Comparison of ENCODE assay signal across 24 cellular contexts in the genomic region with DNA sequence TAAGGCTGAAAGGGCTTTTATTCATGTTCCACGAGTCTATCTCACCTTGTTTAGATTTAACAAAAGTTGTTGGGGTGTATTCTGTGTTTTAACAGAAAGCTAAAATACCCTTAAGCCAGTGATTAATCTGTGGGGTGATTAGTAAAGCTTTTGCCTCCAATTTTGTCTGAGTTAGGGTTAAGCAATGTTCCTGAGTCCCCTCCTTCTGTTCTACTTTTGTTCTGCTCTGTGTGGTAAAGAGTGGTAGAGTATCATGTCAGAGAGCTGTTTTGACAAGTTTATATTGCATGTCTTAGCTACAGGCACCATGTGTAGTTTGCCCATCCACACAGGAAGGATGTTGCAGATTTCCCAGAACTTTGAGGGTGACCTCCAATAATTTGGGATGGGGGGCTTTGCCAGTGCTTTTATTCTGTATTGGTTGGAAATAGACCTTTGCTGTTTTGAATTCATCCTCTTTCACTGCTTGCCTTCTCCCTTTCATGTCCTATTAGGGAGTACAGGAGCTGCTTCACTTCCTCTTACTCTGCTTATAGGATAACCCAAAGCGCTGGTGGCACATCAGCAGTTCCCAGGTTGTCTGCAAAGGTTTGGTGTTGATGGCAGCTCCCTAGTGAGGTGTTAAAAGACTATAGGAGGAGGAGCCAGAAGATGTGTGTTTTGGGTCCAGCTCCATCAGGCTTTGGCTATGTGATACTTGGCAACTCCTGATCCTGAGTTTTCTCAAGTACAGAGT. TPM values are rescaled to one million over a fixed set of nuclear protein-coding genes. Genes with fewer than 3 reads are reported as not detected.
DNase-seq lines count a peak whose midpoint lies in the region; ATAC-seq, FAIRE-seq and TF ChIP-seq lines count a peak whose summit lies in the region.
"Had no signal": no experiment of that assay in that cellular context is flagged by ENCODE, and none has a peak within 500 bp of the region (broad histone marks: within the 10 kb centered on the region; RNA-seq: fewer than 3 reads in every experiment).

No MANE protein-coding gene starts in this region.

- H3K27ac ChIP-seq in GM12878 (ENCODE audit: control insufficient read depth, insufficient read depth) (peak overlapping the region; percentile 71), pancreas (no peak overlapping the region)
- H3K27ac ChIP-seq: coronary artery, sigmoid colon, transverse colon had no signal

- H3K36me3 ChIP-seq in GM12878 (ENCODE audit: control insufficient read depth in 2 of 2, insufficient read depth in 2 of 2, low read length in 1 of 2) (no peaks in the 10 kb centered on the region; a peak in 1 of 4 replicates), pancreas (no peaks in the 10 kb centered on the region)
- H3K36me3 ChIP-seq: sigmoid colon, transverse colon had no signal

- no peak overlapping the region for H2AFZ ChIP-seq in GM12878 (ENCODE audit: control insufficient read depth, low read depth, low read length)

- H3K79me2 ChIP-seq in GM12878 (ENCODE audit: control insufficient read depth, insufficient read depth, low read length): peaks cover 89% of the 10 kb centered on the region

- H3K4me3 Mint-ChIP-seq in activated naive CD4-positive, alpha-beta T cell treated with anti-CD3 and anti-CD28 coated beads for 36 hours: no peak overlapping the region
- no peak overlapping the region for H3K4me3 Mint-ChIP-seq in progenitor cell of endocrine pancreas (ENCODE audit: low read depth)
- H3K4me3 Mint-ChIP-seq: nephron, WTC11 had no signal

- no peak overlapping the region; the same call in 1 of the 2 replicates for H3K4me3 ChIP-seq in GM12878
- no peak overlapping the region for H3K4me3 ChIP-seq in pancreas
- H3K4me3 ChIP-seq: coronary artery, sigmoid colon, transverse colon had no signal

- peak overlapping the region; percentile 85 for H3K27ac Mint-ChIP-seq in activated naive CD4-positive, alpha-beta T cell treated with anti-CD3 and anti-CD28 coated beads for 36 hours
- no peak overlapping the region for H3K27ac Mint-ChIP-seq in activated naive CD4-positive, alpha-beta T cell treated with anti-CD3 and anti-CD28 coated beads, Interleukin-2, amount 50 U/mL, for 72 hours
- H3K27ac Mint-ChIP-seq in progenitor cell of endocrine pancreas: peak overlapping the region; percentile 77
- H3K27ac Mint-ChIP-seq: brain, nephron, WTC11 had no signal

- no peak for TF ChIP-seq CTCF in GM12878 (IDR thresholded peaks at IDR 0.05 in 2 of 3, conservative IDR thresholded peaks at IDR 0.05 in 1 of 3; ENCODE audit: control insufficient read depth in 2 of 3, extremely low read depth in 1 of 3, insufficient read depth in 1 of 3, low read depth in 3 of 3, low read length in 3 of 3)
- no peak for TF ChIP-seq CTCF in progenitor cell of endocrine pancreas (IDR thresholded peaks at IDR 0.05; ENCODE audit: unreplicated experiment)
- TF ChIP-seq CTCF in pancreas (IDR thresholded peaks at IDR 0.05): no peak

- SMC1A ChIA-PET in GM12878 (lab: Charles Lee; ENCODE audit: uncharacterized antibody, unreplicated experiment): interaction anchor here (0.6 to 5.8 kb wide), 16 partner anchors 8 to 288 kb away, joined by 3 to 49 read pairs (median 13); no protein-coding TSS in a partner anchor

- in situ Hi-C loops in KBM-7 (cut with MboI; ENCODE audit: low pct_unique_long_range_greater_than_20kb, low sequenced_read_pairs) (no loop called here), GM12878 (cut with MboI) (no loop called here), G401 (cut with HindIII; ENCODE audit: low sequenced_read_pairs) (no loop called here)

- FAIRE-seq in GM12878 (lab: Jason Lieb, UNC): no peak
- no peak for FAIRE-seq in pancreas (lab: Jason Lieb, UNC)

- ATAC-seq in activated naive CD4-positive, alpha-beta T cell treated with anti-CD3 and anti-CD28 coated beads, Interleukin-2, amount 50 U/mL, for 72 hours: no peak
- ATAC-seq in GM12878: peak; percentile 23
- no peak for ATAC-seq in pancreas
- ATAC-seq: stimulated activated naive CD8-positive, alpha-beta T cell treated with anti-CD3 and anti-CD28 coated beads, Interleukin-15, Interleukin-2, amounts not matched to agents 100 U/mL and 50 U/mL, for 24 hours; WTC11 had no signal

- CTCF ChIA-PET in activated naive CD4-positive, alpha-beta T cell treated with anti-CD3 and anti-CD28 coated beads for 36 hours (lab: Charles Lee): interaction anchor here (0.7 to 1.8 kb wide), 6 partner anchors 8 to 401 kb away, joined by 3 to 6 read pairs (median 5); no protein-coding TSS in a partner anchor
- CTCF ChIA-PET in GM12878 (lab: Yijun Ruan, JAX): interaction anchor here (1.0 to 3.8 kb wide), 10 partner anchors 11 to 58 kb away, joined by 3 to 23 read pairs (median 7); no protein-coding TSS in a partner anchor

- H4K20me1 ChIP-seq in GM12878 (ENCODE audit: control insufficient read depth, insufficient read depth): no peaks in the 10 kb centered on the region

- WGBS in GM12878 (ENCODE audit: insufficient coverage, insufficient replicate concordance, low lambda C conversion rate, missing lambda C conversion rate): 90% methylated on average over 2 of the region's 2 CpGs
- WGBS in pancreas, 2 donors: 63 to 79% methylated on average over 2 of the region's 2 CpGs

- H3K27me3 ChIP-seq in GM12878 (replicated peaks in 1 of 2; ENCODE audit: control insufficient read depth in 2 of 2, insufficient read depth in 2 of 2, low read length in 1 of 2): no peaks in the 10 kb centered on the region
- no peaks in the 10 kb centered on the region for H3K27me3 ChIP-seq in pancreas
- H3K27me3 ChIP-seq: sigmoid colon, transverse colon had no signal

- H3K4me1 ChIP-seq in GM12878 (ENCODE audit: control insufficient read depth, insufficient read depth, low read length): peaks cover 48% of the 10 kb centered on the region
- H3K4me1 ChIP-seq in pancreas: peaks cover 0 to 16% (median 8%) of the 10 kb centered on the region in 3 donors

- intact Hi-C loops in activated naive CD4-positive, alpha-beta T cell treated with anti-CD3 and anti-CD28 coated beads for 36 hours (cut with micrococcal nuclease): loop anchor here (2.0 to 10.0 kb wide), 2 partner anchors 14 to 716 kb away; no protein-coding TSS in a partner anchor
- intact Hi-C loops in GM12878 (cut with micrococcal nuclease; ENCODE audit: unreplicated experiment) (no loop called here), pancreas (cut with DNase I) (no loop called here)

- H3K9me3 Mint-ChIP-seq in activated naive CD4-positive, alpha-beta T cell treated with anti-CD3 and anti-CD28 coated beads for 36 hours: no peaks in the 10 kb centered on the region
- H3K9me3 Mint-ChIP-seq in activated naive CD4-positive, alpha-beta T cell treated with anti-CD3 and anti-CD28 coated beads, Interleukin-2, amount 50 U/mL, for 72 hours: no peaks in the 10 kb centered on the region
- H3K9me3 Mint-ChIP-seq in progenitor cell of endocrine pancreas (ENCODE audit: low read depth): peaks cover 5% of the 10 kb centered on the region
- H3K9me3 Mint-ChIP-seq: nephron, WTC11 had no signal

- RAD21 ChIA-PET in GM12878 (lab: Charles Lee; ENCODE audit: unreplicated experiment): interaction anchor here (0.7 to 3.2 kb wide), 15 partner anchors 9 to 84 kb away, joined by 3 to 29 read pairs (median 6); no protein-coding TSS in a partner anchor

- no peak for TF ChIP-seq POLR2A in GM12878 (IDR thresholded peaks at IDR 0.05; ENCODE audit: low read depth, low read length)

- no peaks in the 10 kb centered on the region for H3K36me3 Mint-ChIP-seq in activated naive CD4-positive, alpha-beta T cell treated with anti-CD3 and anti-CD28 coated beads for 36 hours (ENCODE audit: low read depth)
- no peaks in the 10 kb centered on the region for H3K36me3 Mint-ChIP-seq in activated naive CD4-positive, alpha-beta T cell treated with anti-CD3 and anti-CD28 coated beads, Interleukin-2, amount 50 U/mL, for 72 hours
- H3K36me3 Mint-ChIP-seq in progenitor cell of endocrine pancreas (ENCODE audit: insufficient read depth): peaks cover 2% of the 10 kb centered on the region
- H3K36me3 Mint-ChIP-seq: brain, WTC11 had no signal

- H3K9ac ChIP-seq in GM12878 (ENCODE audit: control insufficient read depth, insufficient read depth, low read length): no peak overlapping the region

- DNase-seq in activated naive CD4-positive, alpha-beta T cell treated with anti-CD3 and anti-CD28 coated beads for 36 hours: no peak
- no peak for DNase-seq in activated naive CD4-positive, alpha-beta T cell treated with anti-CD3 and anti-CD28 coated beads, Interleukin-2, amount 50 U/mL, for 72 hours (ENCODE audit: low spot score in 2 of 2)
- DNase-seq in KBM-7 (peak; percentile 48), GM12878 (ENCODE audit: low read depth, low spot score) (no peak), progenitor cell of endocrine pancreas (ENCODE audit: low spot score, unreplicated experiment) (no peak), pancreas (no peak), G401 (ENCODE audit: low spot score) (no peak), H4 (ENCODE audit: low spot score) (no peak)
- DNase-seq: activated naive CD4-positive, alpha-beta T cell treated with Interleukin-2 at 50 U/mL for 16 hours; Caco-2; foreskin fibroblast; GOT3; Kasumi-1; kidney glomerular epithelial cell; NCI-H1417; NCI-H524 treated with DMSO at 0.1 percent for 48 hours; Right ventricle myocardium superior; sigmoid colon; stimulated activated naive CD8-positive, alpha-beta T cell treated with anti-CD3 and anti-CD28 coated beads, Interleukin-15, Interleukin-2, amounts not matched to agents 100 U/mL and 50 U/mL, for 24 hours; transverse colon had no signal

- TF ChIP-seq EP300 in GM12878 (IDR thresholded peaks at IDR 0.05; ENCODE audit: borderline replicate concordance in 1 of 2, control insufficient read depth in 1 of 2, low read depth in 2 of 2, low read length in 2 of 2): no peak

- no peaks in the 10 kb centered on the region for H3K27me3 Mint-ChIP-seq in activated naive CD4-positive, alpha-beta T cell treated with anti-CD3 and anti-CD28 coated beads for 36 hours (ENCODE audit: low read depth)
- peaks cover under 1% of the 10 kb centered on the region for H3K27me3 Mint-ChIP-seq in progenitor cell of endocrine pancreas
- H3K27me3 Mint-ChIP-seq: brain had no signal

- H3K4me1 Mint-ChIP-seq in activated naive CD4-positive, alpha-beta T cell treated with anti-CD3 and anti-CD28 coated beads for 36 hours (ENCODE audit: low read depth): peaks cover 83% of the 10 kb centered on the region
- peaks cover 20% of the 10 kb centered on the region for H3K4me1 Mint-ChIP-seq in progenitor cell of endocrine pancreas (ENCODE audit: low read depth)

- H3K4me2 ChIP-seq in GM12878 (ENCODE audit: control insufficient read depth, insufficient read depth): peak overlapping the region; percentile 88

- H3K9me3 ChIP-seq in GM12878 (replicated peaks; ENCODE audit: control insufficient read depth, insufficient read depth, low read length): no peaks in the 10 kb centered on the region
- no peaks in the 10 kb centered on the region for H3K9me3 ChIP-seq in pancreas
- H3K9me3 ChIP-seq: Caco-2, sigmoid colon, transverse colon had no signal

- TF ChIP-seq RAD21 in GM12878 (IDR thresholded peaks at IDR 0.05; ENCODE audit: insufficient read depth, low read depth, low read length): no peak

- POLR2A ChIA-PET in GM12878 (lab: Charles Lee): interaction anchor here (0.8 to 3.4 kb wide), 11 partner anchors 9 to 82 kb away, joined by 4 to 34 read pairs (median 8); no protein-coding TSS in a partner anchor

- no TSS peak for BruUV-seq in GM12878 (replicated peaks; lab: Mats Ljungman, UMichigan)

RNA-seq across cellular contexts. Expression of gene PDE8A, which starts 7.4 kb away (rescaled TPM):
- total RNA-seq in activated naive CD4-positive, alpha-beta T cell treated with anti-CD3 and anti-CD28 coated beads for 36 hours: 10 to 100 TPM; 28.8 to 29.2 TPM
- total RNA-seq in activated naive CD4-positive, alpha-beta T cell treated with anti-CD3 and anti-CD28 coated beads, Interleukin-2, amount 50 U/mL, for 72 hours: 10 to 100 TPM; 29.3 to 53.5 TPM
- total RNA-seq in GM12878 (2013; cell fraction: nucleolus; rRNA removed): 284 and 339 TPM in 2 replicates
- total RNA-seq in GM12878 (2014; rRNA removed) (26.2 and 37.3 TPM in 2 replicates), GM12878 (2014; rRNA removed; fragmentation: Illumina TruSeq; extraction: Trizol) (28.3 and 29.1 TPM in 2 replicates), GM12878 (2021) (26.8 and 28.4 TPM in 2 replicates), progenitor cell of endocrine pancreas (24.5 and 28.8 TPM in 2 replicates), pancreas (10 to 100 TPM; 14.7 to 27.6 (median 19.2) TPM)
- polyA plus RNA-seq in GM12878 (2011; ENCODE audit: low read depth): 21.8 TPM
- polyA plus RNA-seq in GM12878 (2011; rRNA removed) (69.2 and 83.5 TPM in 2 replicates), GM12878 (2014; fragmentation: Illumina TruSeq; extraction: Trizol) (33.9 and 51.0 TPM in 2 replicates), GM12878 (2014; fragmentation: Nextera tagmentation; extraction: Ambion mirVana) (1 to 10 TPM; 6.7 to 9.9 TPM), GM12878 (2014; rRNA removed) (31.1 and 39.9 TPM in 2 replicates), GM12878 (2016; fragmentation: Nextera tagmentation; extraction: Ambion mirVana) (10 to 100 TPM; 12.0 to 14.8 TPM), pancreas (10 to 100 TPM; 20.1 to 31.3 TPM)
- polyA plus RNA-seq in GM12878 (2011; cell fraction: cytosol; rRNA removed): 30.3 and 31.9 TPM in 2 replicates
- polyA plus RNA-seq in GM12878 (2011; cell fraction: nucleus; rRNA removed): 137 and 139 TPM in 2 replicates
- 21.2 and 25.2 TPM in 2 replicates for polyA plus RNA-seq in GM12878 (2012)
- polyA minus RNA-seq in GM12878 (2011; rRNA and poly(A)+ RNA removed): 55.1 and 82.7 TPM in 2 replicates
- 17.4 and 24.4 TPM in 2 replicates for polyA minus RNA-seq in GM12878 (2011; cell fraction: cytosol; rRNA and poly(A)+ RNA removed)
- 46.2 and 60.8 TPM in 2 replicates for polyA minus RNA-seq in GM12878 (2011; cell fraction: nucleus; rRNA and poly(A)+ RNA removed)
- 19.9 and 21.4 TPM in 2 replicates for total RNA-seq in G401 (2014; rRNA removed; shearing (Covaris generic))
- total RNA-seq in H4 (2014; rRNA removed; shearing (Covaris generic)): 16.4 and 21.5 TPM in 2 replicates

Comparison
In these comparisons a context has a peak if more than half of its experiments do, and no peak if none do; other contexts are left out.
1. H3K27ac Mint-ChIP-seq: peak in activated naive CD4-positive, alpha-beta T cell treated with anti-CD3 and anti-CD28 coated beads for 36 hours (single experiment) and progenitor cell of endocrine pancreas (single experiment); none in activated naive CD4-positive, alpha-beta T cell treated with anti-CD3 and anti-CD28 coated beads, Interleukin-2, amount 50 U/mL, for 72 hours (0 of 2).